ENCODE assay signal across 8 cellular contexts in the genomic region with DNA sequence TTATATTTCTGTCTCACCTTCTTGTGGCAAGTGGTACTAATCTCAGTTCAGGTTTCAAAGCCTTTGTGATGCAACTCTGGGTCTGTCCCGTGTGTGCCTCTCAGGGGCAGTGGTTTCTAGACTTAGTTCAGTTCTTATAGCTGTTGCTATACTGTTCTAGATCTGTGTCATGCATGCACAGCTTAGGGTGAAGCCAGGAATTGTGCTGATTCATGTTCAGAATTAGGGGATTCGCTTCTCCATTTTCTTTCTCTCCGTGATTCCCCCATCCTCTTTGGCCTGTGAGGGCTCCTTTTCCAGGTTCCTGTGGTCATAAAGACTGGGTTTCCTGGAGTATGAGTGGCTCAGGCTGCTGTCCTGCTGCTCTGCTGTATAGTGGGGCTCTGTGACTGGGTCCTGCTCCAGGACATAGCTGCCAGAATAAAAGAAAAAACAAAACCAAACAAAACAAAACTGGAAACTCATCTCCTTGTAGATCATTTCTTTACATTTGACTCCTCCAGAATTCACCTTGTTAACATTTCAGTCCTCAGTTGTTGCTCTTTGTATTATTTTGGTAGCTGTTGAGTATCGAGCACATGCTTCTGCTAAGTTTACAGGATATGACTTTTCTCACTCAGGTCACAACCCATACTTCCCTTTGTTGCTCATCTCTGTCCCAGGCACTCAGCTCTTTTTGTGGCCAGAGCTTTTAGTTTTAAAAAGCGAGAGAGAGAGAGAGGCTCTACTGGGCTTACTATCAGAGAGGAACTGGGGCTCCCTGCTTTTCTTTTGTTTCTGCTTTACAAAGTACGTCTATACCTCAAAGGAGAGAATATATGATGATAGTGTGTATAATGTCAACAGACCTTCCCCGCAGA. TPM values are rescaled to one million over a fixed set of nuclear protein-coding genes. Genes with fewer than 3 reads are reported as not detected.
DNase-seq lines count a peak whose midpoint lies in the region; ATAC-seq and TF ChIP-seq lines count a peak whose summit lies in the region.

No MANE protein-coding gene starts in this region.

- no peaks in the 10 kb centered on the region for H3K36me3 ChIP-seq in SK-N-SH (replicated peaks in 1 of 2; ENCODE audit: control insufficient read depth in 1 of 2, insufficient read depth in 2 of 2, low read length in 1 of 2)
- no peaks in the 10 kb centered on the region for H3K36me3 ChIP-seq in colonic mucosa
- no peaks in the 10 kb centered on the region for H3K36me3 ChIP-seq in mucosa of rectum (ENCODE audit: control insufficient read depth in 2 of 2, insufficient read depth in 2 of 2, low read length in 2 of 2)

- H3K9ac ChIP-seq in SK-N-SH (no peak overlapping the region), colonic mucosa (ENCODE audit: low read depth in 2 of 2, low read length in 2 of 2) (peak overlapping the region in 1 of 2 donors; percentile 68), mucosa of rectum (ENCODE audit: low read depth in 1 of 2, low read length in 2 of 2) (peak overlapping the region in 1 of 2 donors; percentile 11)

- no peaks in the 10 kb centered on the region for H3F3A ChIP-seq in SK-N-SH (replicated peaks; ENCODE audit: insufficient read depth)

- no peak for TF ChIP-seq CTCF in SK-N-SH (IDR thresholded peaks at IDR 0.05)
- TF ChIP-seq CTCF in colonic mucosa (IDR thresholded peaks at IDR 0.05), result no peak

- intact Hi-C loops in colonic mucosa (cut with DNase I), result no loop called here

- H3K9me2 ChIP-seq in SK-N-SH, result no peaks in the 10 kb centered on the region

- H3K9me3 ChIP-seq in SK-N-SH (no peaks in the 10 kb centered on the region; the same call in 1 of the 2 replicates), colonic mucosa (no peaks in the 10 kb centered on the region), mucosa of rectum (ENCODE audit: control insufficient read depth in 2 of 2, low read length in 2 of 2) (no peaks in the 10 kb centered on the region)

- TF ChIP-seq RAD21 in SK-N-SH (IDR thresholded peaks at IDR 0.05; ENCODE audit: low read length), result no peak

- H3K4me2 ChIP-seq in SK-N-SH, result no peak overlapping the region

- H3K27ac ChIP-seq in SK-N-SH (ENCODE audit: low read depth in 2 of 2, low read length in 1 of 2), result 0 out of 4 replicates have a peak overlapping the region, but pooled peaks of 1 of the 2 experiments have one; percentile 4
- H3K27ac ChIP-seq in colonic mucosa, result peak overlapping the region; percentile 56
- H3K27ac ChIP-seq in mucosa of rectum (ENCODE audit: low read depth in 2 of 2, low read length in 2 of 2), result peak overlapping the region; percentile 44 to 57

- H3K27me3 ChIP-seq in SK-N-SH (ENCODE audit: insufficient read depth) (no peaks in the 10 kb centered on the region), colonic mucosa (no peaks in the 10 kb centered on the region), mucosa of rectum (ENCODE audit: control insufficient read depth in 2 of 2, insufficient read depth in 2 of 2, low read length in 2 of 2) (no peaks in the 10 kb centered on the region)

- DNase-seq in AG08395 (ENCODE audit: low spot score), result peak; percentile 27
- DNase-seq in SK-N-SH, result no peak
- DNase-seq in colonic mucosa, result no peak
- no peak for DNase-seq in NCI-H526 treated with DMSO at 0.1 percent for 48 hours (lab: John Stamatoyannopoulos, UW)
- DNase-seq in cortex of kidney (lab: John Stamatoyannopoulos, UW), result no peak

- TF ChIP-seq EP300 in SK-N-SH (IDR thresholded peaks at IDR 0.05; ENCODE audit: borderline replicate concordance in 1 of 2, low read depth in 1 of 2, low read length in 1 of 2), result no peak

- POLR2A ChIA-PET in SK-N-SH (lab: Yijun Ruan, JAX), result no interaction called here

- H2AFZ ChIP-seq in SK-N-SH (ENCODE audit: low read depth), result 0 out of 2 replicates have a peak overlapping the region, but pooled peaks have one; percentile 65

- H3K4me1 ChIP-seq in SK-N-SH (ENCODE audit: control insufficient read depth in 1 of 2, insufficient read depth in 2 of 2, low read depth in 1 of 2, low read length in 1 of 2) (peaks cover 0 to 10% of the 10 kb centered on the region in 2 experiments; a peak in 3 of 4 replicates), colonic mucosa (no peaks in the 10 kb centered on the region), mucosa of rectum (ENCODE audit: control insufficient read depth in 2 of 2, insufficient read depth in 2 of 2, low read length in 2 of 2) (peaks cover 2 to 32% of the 10 kb centered on the region in 2 donors)

- WGBS in SK-N-SH (ENCODE audit: low lambda C conversion rate), result 80% methylated on average over 7 of the region's 7 CpGs

- no peaks in the 10 kb centered on the region for H4K20me1 ChIP-seq in SK-N-SH (ENCODE audit: insufficient read depth)

- ATAC-seq in GM19043 (IDR thresholded peaks at IDR 0.05; ENCODE audit: low read depth, unreplicated experiment), result peak; percentile 91
- peak; percentile 90 for ATAC-seq in HG03103 (IDR thresholded peaks at IDR 0.05; ENCODE audit: low read depth, unreplicated experiment)

- H3K79me2 ChIP-seq in SK-N-SH (ENCODE audit: insufficient read depth), result no peaks in the 10 kb centered on the region

- H3K4me3 ChIP-seq in SK-N-SH (ENCODE audit: low read depth in 2 of 2, low read length in 1 of 2), result no peak overlapping the region
- no peak overlapping the region for H3K4me3 ChIP-seq in colonic mucosa
- peak overlapping the region in 1 of 2 donors; percentile 56 for H3K4me3 ChIP-seq in mucosa of rectum (ENCODE audit: low read length in 2 of 2)

- CTCF ChIA-PET in SK-N-SH (lab: Yijun Ruan, JAX), result no interaction called here

TF ChIP-seq in SK-N-SH, 30 proteins besides CTCF, POLR2A, EP300 and RAD21:
- no peak for TF ChIP-seq NFIC (IDR thresholded peaks at IDR 0.05; ENCODE audit: borderline replicate concordance)
- no peak for TF ChIP-seq NRF1 (IDR thresholded peaks at IDR 0.05; ENCODE audit: low read depth, low read length)
- TF ChIP-seq, protein P1, sequence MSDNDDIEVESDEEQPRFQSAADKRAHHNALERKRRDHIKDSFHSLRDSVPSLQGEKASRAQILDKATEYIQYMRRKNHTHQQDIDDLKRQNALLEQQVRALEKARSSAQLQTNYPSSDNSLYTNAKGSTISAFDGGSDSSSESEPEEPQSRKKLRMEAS (IDR thresholded peaks at IDR 0.05; ENCODE audit: low read depth), result no peak
- TF ChIP-seq CHD2 (IDR thresholded peaks at IDR 0.05; ENCODE audit: low read length, partially characterized antibody), result no peak
- TF ChIP-seq RFX5 (IDR thresholded peaks at IDR 0.05; ENCODE audit: low read length), result no peak
- TF ChIP-seq GABPA (IDR thresholded peaks at IDR 0.05; ENCODE audit: low read depth), result no peak
- TF ChIP-seq FOXJ3 (CRISPR knock-in tag; IDR thresholded peaks at IDR 0.05), result no peak
- TF ChIP-seq, protein P2, sequence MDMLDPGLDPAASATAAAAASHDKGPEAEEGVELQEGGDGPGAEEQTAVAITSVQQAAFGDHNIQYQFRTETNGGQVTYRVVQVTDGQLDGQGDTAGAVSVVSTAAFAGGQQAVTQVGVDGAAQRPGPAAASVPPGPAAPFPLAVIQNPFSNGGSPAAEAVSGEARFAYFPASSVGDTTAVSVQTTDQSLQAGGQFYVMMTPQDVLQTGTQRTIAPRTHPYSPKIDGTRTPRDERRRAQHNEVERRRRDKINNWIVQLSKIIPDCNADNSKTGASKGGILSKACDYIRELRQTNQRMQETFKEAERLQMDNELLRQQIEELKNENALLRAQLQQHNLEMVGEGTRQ (IDR thresholded peaks at IDR 0.05; ENCODE audit: borderline replicate concordance, low read depth, low read length), result no peak
- TF ChIP-seq MEF2A (IDR thresholded peaks at IDR 0.05; ENCODE audit: borderline replicate concordance, low read depth), result no peak
- TF ChIP-seq, protein P3, sequence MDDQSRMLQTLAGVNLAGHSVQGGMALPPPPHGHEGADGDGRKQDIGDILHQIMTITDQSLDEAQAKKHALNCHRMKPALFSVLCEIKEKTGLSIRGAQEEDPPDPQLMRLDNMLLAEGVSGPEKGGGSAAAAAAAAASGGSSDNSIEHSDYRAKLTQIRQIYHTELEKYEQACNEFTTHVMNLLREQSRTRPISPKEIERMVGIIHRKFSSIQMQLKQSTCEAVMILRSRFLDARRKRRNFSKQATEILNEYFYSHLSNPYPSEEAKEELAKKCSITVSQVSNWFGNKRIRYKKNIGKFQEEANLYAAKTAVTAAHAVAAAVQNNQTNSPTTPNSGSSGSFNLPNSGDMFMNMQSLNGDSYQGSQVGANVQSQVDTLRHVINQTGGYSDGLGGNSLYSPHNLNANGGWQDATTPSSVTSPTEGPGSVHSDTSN (IDR thresholded peaks at IDR 0.05), result no peak
- no peak for TF ChIP-seq TEAD4 (IDR thresholded peaks at IDR 0.05; ENCODE audit: borderline replicate concordance, insufficient read depth)

RNA-seq across cellular contexts. Expression of a gene that starts 34.2 kb away (rescaled TPM):
- polyA plus RNA-seq in SK-N-SH (2012; rRNA removed), result 1.8 and 2.5 TPM in 2 replicates
- polyA plus RNA-seq in SK-N-SH (2012; cell fraction: cytosol; rRNA removed), result 4.0 and 4.3 TPM in 2 replicates
- polyA plus RNA-seq in SK-N-SH (2012; cell fraction: nucleus; rRNA removed), result 0.92 and 2.0 TPM in 2 replicates
- 10 to 100 TPM; 56.7 to 75.9 TPM for total RNA-seq in colonic mucosa
